Comparison of ENCODE assay signal across 1 cellular context in genomic region chr1:62687421-62687902, GRCh38.
TF ChIP-seq lines count a peak whose summit lies in the region.

No MANE protein-coding gene starts in this region.

TF ChIP-seq in HepG2, 621 proteins besides CTCF, POLR2A, EP300 and RAD21 (continued from another document and continues in another):
- TF ChIP-seq ZFP41 (CRISPR knock-in tag; IDR thresholded peaks at IDR 0.05; ENCODE audit: borderline replicate concordance) (0 out of 2 replicates have a peak, but pooled peaks have one; percentile 40), NR2F6 (IDR thresholded peaks at IDR 0.05) (no peak), NR2F6 (CRISPR knock-in tag; IDR thresholded peaks at IDR 0.05) (0 out of 2 replicates have a peak, but pooled peaks have one; percentile 24), ZNF546 (CRISPR knock-in tag; conservative IDR thresholded peaks at IDR 0.05) (no peak), MTERF4 (CRISPR knock-in tag; IDR thresholded peaks at IDR 0.05) (0 out of 2 replicates have a peak, but pooled peaks have one; percentile 18), ARNTL (CRISPR knock-in tag; IDR thresholded peaks at IDR 0.05) (peak; percentile 54; the same call in 1 of the 2 replicates), TP53 (CRISPR knock-in tag; conservative IDR thresholded peaks at IDR 0.05) (no peak), ZNF883 (CRISPR knock-in tag; IDR thresholded peaks at IDR 0.05; ENCODE audit: not compliant biosample characterization) (no peak), RFX5 (IDR thresholded peaks at IDR 0.05; ENCODE audit: low read depth, low read length) (no peak), CHD4 (IDR thresholded peaks at IDR 0.05; ENCODE audit: borderline replicate concordance, low read length) (no peak), TBX2 (CRISPR knock-in tag; IDR thresholded peaks at IDR 0.05; ENCODE audit: borderline replicate concordance) (0 out of 2 replicates have a peak, but pooled peaks have one; percentile 25), TAF1 (CRISPR knock-in tag; IDR thresholded peaks at IDR 0.05) (peak; percentile 49; the same call in 1 of the 2 replicates), ATF2 (CRISPR knock-in tag; IDR thresholded peaks at IDR 0.05) (no peak), KDM3A (CRISPR knock-in tag; IDR thresholded peaks at IDR 0.05; ENCODE audit: low read depth) (no peak), HNF1B (CRISPR knock-in tag; IDR thresholded peaks at IDR 0.05) (peak; percentile 43; the same call in 1 of the 2 replicates), NCOA2 (CRISPR knock-in tag; IDR thresholded peaks at IDR 0.05) (0 out of 2 replicates have a peak, but pooled peaks have one; percentile 11), NR2F2 (IDR thresholded peaks at IDR 0.05; ENCODE audit: borderline replicate concordance, low read depth) (no peak), ZBTB2 (CRISPR knock-in tag; IDR thresholded peaks at IDR 0.05; ENCODE audit: low read depth) (no peak; the same call in 1 of the 2 replicates), CREBL2 (CRISPR knock-in tag; IDR thresholded peaks at IDR 0.05; ENCODE audit: borderline replicate concordance) (no peak), LCORL (IDR thresholded peaks at IDR 0.05) (no peak), LCORL (CRISPR knock-in tag; IDR thresholded peaks at IDR 0.05) (peak; percentile 50), NONO (IDR thresholded peaks at IDR 0.05) (no peak), NONO (CRISPR knock-in tag; conservative IDR thresholded peaks at IDR 0.05) (0 out of 2 replicates have a peak, but pooled peaks have one; percentile 16), KLF16 (CRISPR knock-in tag; IDR thresholded peaks at IDR 0.05) (peak in 1 of 2 experiments; percentile 41; a peak in 1 of 4 replicates), LRRFIP1 (CRISPR knock-in tag; conservative IDR thresholded peaks at IDR 0.05) (no peak), RNF219 (CRISPR knock-in tag; IDR thresholded peaks at IDR 0.05) (peak; percentile 49; the same call in 1 of the 2 replicates), ZNF780A (CRISPR knock-in tag; IDR thresholded peaks at IDR 0.05) (no peak), ZNF644 (CRISPR knock-in tag; IDR thresholded peaks at IDR 0.05; ENCODE audit: low read depth) (no peak), TFE3 (CRISPR knock-in tag; IDR thresholded peaks at IDR 0.05) (no peak), PATZ1 (CRISPR knock-in tag; IDR thresholded peaks at IDR 0.05) (peak; percentile 62; the same call in 1 of the 2 replicates), ZNF597 (CRISPR knock-in tag; IDR thresholded peaks at IDR 0.05) (no peak), ONECUT2 (CRISPR knock-in tag; IDR thresholded peaks at IDR 0.05) (no peak), MAZ (IDR thresholded peaks at IDR 0.05; ENCODE audit: borderline replicate concordance, low read depth, low read length) (peak; percentile 30; the same call in 1 of the 2 replicates), MAZ (CRISPR knock-in tag; IDR thresholded peaks at IDR 0.05; ENCODE audit: low read depth) (no peak), HNRNPK (IDR thresholded peaks at IDR 0.05; ENCODE audit: low read depth, low read length, poor library complexity, severe bottlenecking) (no peak), TMF1 (CRISPR knock-in tag; IDR thresholded peaks at IDR 0.05; ENCODE audit: low read depth) (no peak), ZSCAN20 (CRISPR knock-in tag; IDR thresholded peaks at IDR 0.05; ENCODE audit: borderline replicate concordance) (no peak), MTF1 (CRISPR knock-in tag; IDR thresholded peaks at IDR 0.05) (no peak), ZNF441 (CRISPR knock-in tag; IDR thresholded peaks at IDR 0.05; ENCODE audit: borderline replicate concordance) (no peak), ZNF530 (CRISPR knock-in tag; IDR thresholded peaks at IDR 0.05; ENCODE audit: low read depth) (no peak), HOXD1 (CRISPR knock-in tag; IDR thresholded peaks at IDR 0.05) (no peak), ZNF687 (CRISPR knock-in tag; IDR thresholded peaks at IDR 0.05) (no peak), EHMT2 (IDR thresholded peaks at IDR 0.05; ENCODE audit: borderline replicate concordance, low read depth, low read length) (no peak)
